ENCODE assay signal across 8 cellular contexts in genomic region chr2:47058061-47058931, GRCh38.
DNase-seq lines count a peak whose midpoint lies in the region; ATAC-seq and TF ChIP-seq lines count a peak whose summit lies in the region.

No MANE protein-coding gene starts in this region.

- no peak for TF ChIP-seq CTCF in AG09319 (IDR thresholded peaks at IDR 0.05; ENCODE audit: low read depth, low read length)
- no peak for TF ChIP-seq CTCF in mesothelial cell of epicardium (IDR thresholded peaks at IDR 0.05; ENCODE audit: unreplicated experiment)
- peak in 1 of 4 experiments; percentile 7 for TF ChIP-seq CTCF in uterus (IDR thresholded peaks at IDR 0.05)

- no peaks in the 10 kb centered on the region for H3K27me3 ChIP-seq in uterus

- H3K36me3 Mint-ChIP-seq in mesothelial cell of epicardium = peaks cover 6% of the 10 kb centered on the region

- H3K36me3 ChIP-seq in uterus = no peaks in the 10 kb centered on the region

- intact Hi-C loops in uterus (cut with DNase I; ENCODE audit: low total_unique reads) = no loop called here

- H3K4me1 Mint-ChIP-seq in mesothelial cell of epicardium = peaks cover 44% of the 10 kb centered on the region

- no peak overlapping the region for H3K4me3 Mint-ChIP-seq in mesothelial cell of epicardium

- no peaks in the 10 kb centered on the region for H3K9me3 ChIP-seq in uterus

- no peaks in the 10 kb centered on the region for H3K9me3 Mint-ChIP-seq in mesothelial cell of epicardium

- H3K27me3 Mint-ChIP-seq in mesothelial cell of epicardium (ENCODE audit: low read depth) = no peaks in the 10 kb centered on the region

- peak; percentile 56 for ATAC-seq in HG03432 (IDR thresholded peaks at IDR 0.05; ENCODE audit: unreplicated experiment)
- no peak for ATAC-seq in GM19397 (IDR thresholded peaks at IDR 0.05; ENCODE audit: unreplicated experiment)
- ATAC-seq in GM19324 (IDR thresholded peaks at IDR 0.05; ENCODE audit: low FRiP score, unreplicated experiment) = no peak
- no peak for ATAC-seq in HG03135 (IDR thresholded peaks at IDR 0.05; ENCODE audit: unreplicated experiment)

- peaks cover 17 to 53% of the 10 kb centered on the region in 2 donors for H3K4me1 ChIP-seq in uterus

- no peak overlapping the region for H3K4me3 ChIP-seq in uterus

- TF ChIP-seq POLR2A in uterus (IDR thresholded peaks at IDR 0.05) = no peak

- peak; percentile 60 for DNase-seq in AG09319 (ENCODE audit: extremely low read depth, low read depth)
- DNase-seq in mesothelial cell of epicardium (ENCODE audit: low spot score in 2 of 2, unreplicated experiment in 2 of 2) = no peak
- peak; percentile 71 to 84 for DNase-seq in uterus

- peak overlapping the region; percentile 52 for H3K27ac Mint-ChIP-seq in mesothelial cell of epicardium

- H3K27ac ChIP-seq in angular gyrus (ENCODE audit: low read depth, low read length) = peak overlapping the region; percentile 69
- H3K27ac ChIP-seq in uterus = peak overlapping the region; percentile 87

Comparison
In these comparisons a context has a peak if more than half of its experiments do, and no peak if none do; other contexts are left out.
1. DNase-seq: peak in AG09319 (single experiment) and uterus (2 of 2); none in mesothelial cell of epicardium (0 of 2).